17 cellular contexts compared by ENCODE assay signal in the genomic region with DNA sequence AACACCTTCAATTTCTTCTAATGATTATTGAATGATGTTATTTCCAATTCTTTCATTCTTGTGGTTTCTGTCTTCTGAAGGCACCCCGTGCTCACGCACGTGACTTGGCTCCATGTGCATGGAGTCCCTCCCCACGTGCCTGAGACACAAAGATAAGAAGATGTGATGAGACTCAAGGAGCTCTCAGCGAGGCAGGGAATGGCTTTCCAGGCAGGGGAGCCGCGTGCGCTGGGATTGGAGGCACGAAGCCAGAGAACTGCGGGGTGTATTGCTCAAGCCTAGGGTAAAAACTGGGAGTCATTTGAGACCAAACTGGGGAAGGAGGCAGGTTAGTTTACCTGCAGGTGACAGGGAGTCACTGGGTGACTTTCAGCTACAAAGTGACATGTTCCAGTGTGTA.
DNase-seq lines count a peak whose midpoint lies in the region; ATAC-seq, FAIRE-seq and TF ChIP-seq lines count a peak whose summit lies in the region.
"Had no signal": no experiment of that assay in that cellular context is flagged by ENCODE, and none has a peak within 500 bp of the region (broad histone marks: within the 10 kb centered on the region; RNA-seq: fewer than 3 reads in every experiment).

No MANE protein-coding gene starts in this region.

- no peaks in the 10 kb centered on the region for H3K9me3 ChIP-seq in K562 (replicated peaks; ENCODE audit: control insufficient read depth, insufficient read depth, low read depth, low read length)

- H3K9me3 Mint-ChIP-seq in stimulated activated naive B cell treated with anti-CD40 and anti-IgM and Interleukin-4, amounts not matched to agents 10 μg/mL and 1 μg/mL and 100 μg/mL, for 72 hours, result no peaks in the 10 kb centered on the region
- H3K9me3 Mint-ChIP-seq: CD4-positive, alpha-beta T cell had no signal

- peaks cover 0 to 17% of the 10 kb centered on the region in 2 experiments; a peak in 3 of 5 replicates for H3K27me3 ChIP-seq in K562 (ENCODE audit: control insufficient read depth in 2 of 2, insufficient read depth in 2 of 2, low read length in 2 of 2)

- no TSS peak for BruUV-seq in K562 (replicated peaks; lab: Mats Ljungman, UMichigan)

- no peak overlapping the region for H2AFZ ChIP-seq in K562 (ENCODE audit: low read depth, low read length)
- H2AFZ ChIP-seq: GM23248 had no signal

- no peak for TF ChIP-seq POLR2A in K562 (conservative IDR thresholded peaks at IDR 0.05)

- H3K27me3 Mint-ChIP-seq in stimulated activated naive B cell treated with anti-CD40 and anti-IgM and Interleukin-4, amounts not matched to agents 10 μg/mL and 1 μg/mL and 100 μg/mL, for 72 hours, result peaks cover 7 to 9% of the 10 kb centered on the region in 2 donors
- H3K27me3 Mint-ChIP-seq: B cell; CD4-positive, alpha-beta T cell had no signal

- no peak for FAIRE-seq in K562 (lab: Jason Lieb, UNC)
- FAIRE-seq: A204.1, G401.6, GM12891, H54 had no signal

- H3K36me3 ChIP-seq in K562 (ENCODE audit: control insufficient read depth, insufficient read depth, low read length), result no peaks in the 10 kb centered on the region

- no peak for TF ChIP-seq CTCF in K562 (IDR thresholded peaks at IDR 0.05 in 2 of 3, conservative IDR thresholded peaks at IDR 0.05 in 1 of 3; ENCODE audit: insufficient read depth in 2 of 3, low read depth in 1 of 3, low read length in 3 of 3)

- POLR2A ChIA-PET in K562 (lab: Yijun Ruan, JAX), result no interaction called here

- in situ Hi-C loops in K562 (cut with MboI), result no loop called here

- WGBS in K562 (ENCODE audit: insufficient coverage, low coverage, missing lambda C conversion rate), result 2% methylated on average over 10 of the region's 10 CpGs

- H3K4me3 ChIP-seq in K562, result no peak overlapping the region
- H3K4me3 ChIP-seq: GM23248 had no signal

- intact Hi-C loops in K562 (cut with micrococcal nuclease), result no loop called here

- TF ChIP-seq RAD21 in K562 (CRISPR knock-in tag; conservative IDR thresholded peaks at IDR 0.05 in 1 of 2, IDR thresholded peaks at IDR 0.05 in 1 of 2), result no peak

- H3K4me2 ChIP-seq in K562 (ENCODE audit: insufficient read depth, low read length), result no peak overlapping the region

- peak; percentile 22 for DNase-seq in NCI-H345 (lab: John Stamatoyannopoulos, UW)
- DNase-seq in NCI-H345 treated with DMSO at 0.1 percent for 48 hours (lab: John Stamatoyannopoulos, UW; ENCODE audit: unreplicated experiment), result no peak
- DNase-seq in HUDEP-2 (lab: John Stamatoyannopoulos, UW; ENCODE audit: unreplicated experiment in 76 of 76), result peak in 60 of 76 experiments; percentile 4 to 66 (median 32)
- DNase-seq in K562 (ENCODE audit: extremely low read depth in 1 of 4, low spot score in 3 of 4), result peak in 2 of 4 experiments; percentile 2 to 6
- no peak for DNase-seq in stimulated activated naive B cell treated with anti-CD40 and anti-IgM and Interleukin-4, amounts not matched to agents 10 μg/mL and 1 μg/mL and 100 μg/mL, for 72 hours
- DNase-seq in T-helper 1 cell, result no peak
- DNase-seq in stimulated activated CD4-positive, alpha-beta T cell treated with anti-CD3 and anti-CD28 coated beads, Interleukin-2, amount 100 ng/mL, for 48 hours, result no peak
- DNase-seq: C1 segment of cervical spinal cord; Calu3; CD4-positive, alpha-beta T cell; DMS 273 treated with DMSO at 0.1 percent for 48 hours had no signal

- H3K27ac ChIP-seq in K562 (ENCODE audit: extremely low read depth, low read depth, low read length), result no peak overlapping the region
- H3K27ac ChIP-seq: GM23248 had no signal

- H3K4me3 Mint-ChIP-seq in stimulated activated naive B cell treated with anti-CD40 and anti-IgM and Interleukin-4, amounts not matched to agents 10 μg/mL and 1 μg/mL and 100 μg/mL, for 72 hours, result no peak overlapping the region
- H3K4me3 Mint-ChIP-seq: B cell; CD4-positive, alpha-beta T cell had no signal

- no peaks in the 10 kb centered on the region for H3K4me1 ChIP-seq in K562 (replicated peaks in 1 of 2; ENCODE audit: control insufficient read depth in 2 of 2, insufficient read depth in 2 of 2, low read length in 2 of 2)

- H3K4me1 Mint-ChIP-seq in stimulated activated naive B cell treated with anti-CD40 and anti-IgM and Interleukin-4, amounts not matched to agents 10 μg/mL and 1 μg/mL and 100 μg/mL, for 72 hours, result no peaks in the 10 kb centered on the region
- H3K4me1 Mint-ChIP-seq: B cell had no signal

- CTCF ChIA-PET in K562 (lab: Yijun Ruan, JAX; ENCODE audit: low intra/inter-chr PET ratio), result no interaction called here

- no peak for TF ChIP-seq EP300 in K562 (IDR thresholded peaks at IDR 0.05; ENCODE audit: low read length)

- no peak for ATAC-seq in K562
- ATAC-seq in stimulated activated naive B cell treated with anti-CD40 and anti-IgM and Interleukin-4, amounts not matched to agents 10 μg/mL and 1 μg/mL and 100 μg/mL, for 72 hours (replicated peaks), result no peak

- H3K9ac ChIP-seq in K562 (ENCODE audit: insufficient read depth in 1 of 2, low read depth in 2 of 2, low read length in 2 of 2), result no peak overlapping the region
- H3K9ac ChIP-seq: GM23248 had no signal

- no peaks in the 10 kb centered on the region for H3K9me1 ChIP-seq in K562 (ENCODE audit: control insufficient read depth, insufficient read depth, low read length)

- H4K20me1 ChIP-seq in K562 (replicated peaks; ENCODE audit: control insufficient read depth, insufficient read depth, low read length), result no peaks in the 10 kb centered on the region

- no peaks in the 10 kb centered on the region for H3K79me2 ChIP-seq in K562 (ENCODE audit: control insufficient read depth, insufficient read depth, low read length)

- H3K36me3 Mint-ChIP-seq in stimulated activated naive B cell treated with anti-CD40 and anti-IgM and Interleukin-4, amounts not matched to agents 10 μg/mL and 1 μg/mL and 100 μg/mL, for 72 hours, result no peaks in the 10 kb centered on the region

- peak overlapping the region; percentile 2 for H3K27ac Mint-ChIP-seq in stimulated activated naive B cell treated with anti-CD40 and anti-IgM and Interleukin-4, amounts not matched to agents 10 μg/mL and 1 μg/mL and 100 μg/mL, for 72 hours
- H3K27ac Mint-ChIP-seq: B cell; CD4-positive, alpha-beta T cell had no signal

TF ChIP-seq in K562, 482 proteins besides CTCF, POLR2A, EP300 and RAD21 (continues in another document):
- TF ChIP-seq ESRRA (IDR thresholded peaks at IDR 0.05; ENCODE audit: borderline replicate concordance, low read depth) (no peak), NFYB (IDR thresholded peaks at IDR 0.05; ENCODE audit: extremely low read depth, insufficient read length) (no peak), XRCC5 (IDR thresholded peaks at IDR 0.05; ENCODE audit: low read depth, low read length) (no peak), PCBP1 (IDR thresholded peaks at IDR 0.05; ENCODE audit: low read depth, low read length, poor library complexity, severe bottlenecking) (no peak), NONO (IDR thresholded peaks at IDR 0.05; ENCODE audit: low read depth in 2 of 2, low read length in 1 of 2) (no peak)
- TF ChIP-seq, protein P1, sequence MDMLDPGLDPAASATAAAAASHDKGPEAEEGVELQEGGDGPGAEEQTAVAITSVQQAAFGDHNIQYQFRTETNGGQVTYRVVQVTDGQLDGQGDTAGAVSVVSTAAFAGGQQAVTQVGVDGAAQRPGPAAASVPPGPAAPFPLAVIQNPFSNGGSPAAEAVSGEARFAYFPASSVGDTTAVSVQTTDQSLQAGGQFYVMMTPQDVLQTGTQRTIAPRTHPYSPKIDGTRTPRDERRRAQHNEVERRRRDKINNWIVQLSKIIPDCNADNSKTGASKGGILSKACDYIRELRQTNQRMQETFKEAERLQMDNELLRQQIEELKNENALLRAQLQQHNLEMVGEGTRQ (CRISPR knock-in tag; IDR thresholded peaks at IDR 0.05), result peak; percentile 44

Comparison
In these comparisons a context has a peak if more than half of its experiments do, and no peak if none do; other contexts are left out.
1. DNase-seq: peak in NCI-H345 (single experiment) and HUDEP-2 (60 of 76); none in NCI-H345 treated with DMSO at 0.1 percent for 48 hours (single experiment), stimulated activated naive B cell treated with anti-CD40 and anti-IgM and Interleukin-4, amounts not matched to agents 10 μg/mL and 1 μg/mL and 100 μg/mL, for 72 hours (single experiment), T-helper 1 cell (0 of 5) and stimulated activated CD4-positive, alpha-beta T cell treated with anti-CD3 and anti-CD28 coated beads, Interleukin-2, amount 100 ng/mL, for 48 hours (0 of 2).